Comparison of ENCODE assay signal across 1 cellular context in the genomic region with DNA sequence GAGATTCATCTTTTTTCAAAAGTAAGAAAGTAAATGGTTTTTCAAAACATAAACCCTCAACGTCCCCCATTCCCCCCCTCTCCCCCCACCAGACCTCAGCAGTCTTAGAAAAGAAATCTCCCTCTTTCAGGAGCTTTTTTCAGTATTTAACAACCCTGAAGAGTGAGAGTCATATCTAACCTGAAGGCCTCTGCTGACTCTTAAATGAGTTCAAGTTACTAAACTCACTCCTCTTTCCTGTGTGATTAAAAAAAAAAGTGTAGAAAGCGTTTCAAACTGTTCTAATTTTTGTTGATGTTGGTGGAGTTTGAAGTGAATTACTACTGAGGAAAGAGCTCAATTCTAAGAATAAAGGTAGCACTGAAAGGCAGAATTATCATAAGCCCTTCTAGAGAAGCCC.
TF ChIP-seq lines count a peak whose summit lies in the region.

No MANE protein-coding gene starts in this region.

TF ChIP-seq in GM12878, 131 proteins besides CTCF, POLR2A, EP300 and RAD21 (continued from another document):
- no peak for TF ChIP-seq ZBTB11 (CRISPR knock-in tag; IDR thresholded peaks at IDR 0.05)
- TF ChIP-seq TAF1 (IDR thresholded peaks at IDR 0.05; ENCODE audit: borderline replicate concordance, low read depth, low read length), result no peak
- TF ChIP-seq NFIC (IDR thresholded peaks at IDR 0.05; ENCODE audit: low read depth, low read length), result peak; percentile 57; the same call in 1 of the 2 replicates
- TF ChIP-seq, protein P1, sequence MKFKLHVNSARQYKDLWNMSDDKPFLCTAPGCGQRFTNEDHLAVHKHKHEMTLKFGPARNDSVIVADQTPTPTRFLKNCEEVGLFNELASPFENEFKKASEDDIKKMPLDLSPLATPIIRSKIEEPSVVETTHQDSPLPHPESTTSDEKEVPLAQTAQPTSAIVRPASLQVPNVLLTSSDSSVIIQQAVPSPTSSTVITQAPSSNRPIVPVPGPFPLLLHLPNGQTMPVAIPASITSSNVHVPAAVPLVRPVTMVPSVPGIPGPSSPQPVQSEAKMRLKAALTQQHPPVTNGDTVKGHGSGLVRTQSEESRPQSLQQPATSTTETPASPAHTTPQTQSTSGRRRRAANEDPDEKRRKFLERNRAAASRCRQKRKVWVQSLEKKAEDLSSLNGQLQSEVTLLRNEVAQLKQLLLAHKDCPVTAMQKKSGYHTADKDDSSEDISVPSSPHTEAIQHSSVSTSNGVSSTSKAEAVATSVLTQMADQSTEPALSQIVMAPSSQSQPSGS (IDR thresholded peaks at IDR 0.05; ENCODE audit: low read length), result 0 out of 2 replicates have a peak, but pooled peaks have one; percentile 18
- TF ChIP-seq EED (IDR thresholded peaks at IDR 0.05; ENCODE audit: low read depth), result no peak
- TF ChIP-seq BRCA1 (IDR thresholded peaks at IDR 0.05; ENCODE audit: low read depth, low read length), result no peak
- TF ChIP-seq STAT1 (conservative IDR thresholded peaks at IDR 0.05), result no peak
